ENCODE assay signal across 23 cellular contexts in the genomic region with DNA sequence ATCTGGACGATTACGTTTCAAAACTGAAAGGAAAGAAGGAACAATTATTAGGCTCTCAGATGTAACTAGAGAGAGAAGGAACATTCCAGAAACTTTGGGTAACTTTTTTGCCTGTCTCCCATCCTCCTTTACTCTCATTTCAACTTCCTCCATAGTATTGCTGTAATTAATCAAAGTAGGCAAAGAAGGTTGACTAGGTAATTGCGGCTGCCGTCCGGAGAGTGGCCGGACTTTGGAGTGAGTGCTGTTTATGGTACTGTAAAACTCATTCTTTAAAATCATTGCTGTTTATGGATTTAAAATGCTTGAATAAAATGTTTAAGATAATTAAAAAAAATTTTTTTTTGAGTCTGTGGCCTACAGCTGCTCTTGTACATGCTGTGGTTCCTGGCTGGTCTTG.
"Had no signal": no experiment of that assay in that cellular context is flagged by ENCODE, and none has a peak within 500 bp of the region (broad histone marks: within the 10 kb centered on the region; RNA-seq: fewer than 3 reads in every experiment).

No MANE protein-coding gene starts in this region.

- H3K36me3 ChIP-seq: uterus had no signal

- H3K27me3 ChIP-seq: heart right ventricle, left lung, right atrium auricular region, spleen, suprapubic skin, tibial artery, uterus had no signal

- H3K27ac ChIP-seq: heart right ventricle, left lung, lower lobe of right lung, right atrium auricular region, skin epidermis, spleen, suprapubic skin, thoracic aorta, tibial artery, uterus had no signal

- FAIRE-seq: keratinocyte had no signal

- DNase-seq: heart right ventricle; hippocampal formation; kidney glomerular epithelial cell; left cardiac atrium; left lung; lower lobe of right lung; mammary epithelial cell; mesenchymal stem cell; midbrain; naive thymus-derived CD8-positive, alpha-beta T cell; nucleus accumbens; spleen; stimulated activated CD4-positive, alpha-beta T cell treated with anti-CD3 and anti-CD28 coated beads, Interleukin-4, amount 100 ng/mL, for 24 hours; stimulated activated naive CD4-positive, alpha-beta T cell; tibial artery; uterus had no signal

- H3K4me3 ChIP-seq: heart right ventricle, left lung, lower lobe of right lung, right atrium auricular region, skin epidermis, spleen, suprapubic skin, thoracic aorta, tibial artery, uterus had no signal

- ATAC-seq: heart right ventricle; left cardiac atrium; left lung; lower lobe of right lung; naive thymus-derived CD8-positive, alpha-beta T cell; sciatic nerve; stimulated activated effector memory CD8-positive, alpha-beta T cell treated with anti-CD3 and anti-CD28 coated beads, Interleukin-12 subunit alpha, Interleukin-12 subunit beta, amount 100 ng/mL, for 72 hours had no signal

- H3K9me3 ChIP-seq: heart right ventricle, left lung, lower lobe of right lung, right atrium auricular region, spleen, suprapubic skin, thoracic aorta, tibial artery, uterus had no signal

- H3K4me1 ChIP-seq: left lung, lower lobe of right lung, right atrium auricular region, suprapubic skin, uterus had no signal
